Comparison of ENCODE assay signal across 8 cellular contexts in the genomic region with DNA sequence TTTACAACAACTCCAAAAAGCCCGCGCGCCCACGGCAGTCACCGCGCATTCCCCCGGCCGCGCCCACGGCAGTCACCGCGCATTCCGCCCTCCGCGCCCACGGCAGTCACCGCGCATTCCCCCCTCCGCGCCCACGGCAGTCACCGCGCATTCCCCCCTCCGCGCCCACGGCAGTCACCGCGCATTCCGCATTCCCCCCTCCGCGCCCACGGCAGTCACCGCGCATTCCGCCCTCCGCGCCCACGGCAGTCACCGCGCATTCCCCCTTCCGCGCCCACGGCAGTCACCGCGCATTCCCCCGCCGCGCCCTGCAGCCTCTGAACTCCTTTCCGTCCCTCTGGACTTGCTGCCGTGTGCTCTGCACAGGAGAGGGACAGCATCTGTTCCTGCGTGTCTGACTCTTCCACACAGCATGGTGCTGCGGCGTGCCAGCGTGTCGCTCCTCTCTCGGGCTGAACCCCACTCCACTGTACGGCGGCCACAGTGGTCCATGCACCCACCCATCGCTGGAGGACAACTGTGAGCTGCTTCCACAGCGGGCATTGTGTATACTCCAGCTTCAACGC. TPM values are rescaled to one million over a fixed set of nuclear protein-coding genes. Genes with fewer than 3 reads are reported as not detected.
DNase-seq lines count a peak whose midpoint lies in the region; ATAC-seq and TF ChIP-seq lines count a peak whose summit lies in the region.
"Not testable (repeated sequence)": the region's sequence is repeated elsewhere in the genome, so short reads cannot be mapped to it uniquely, and the experiment has no call there.

No MANE protein-coding gene starts in this region.

- not testable (repeated sequence) for H3K4me2 ChIP-seq in hepatocyte

- H3K27me3 Mint-ChIP-seq in CD4-positive, alpha-beta T cell; activated naive CD4-positive, alpha-beta T cell treated with anti-CD3 and anti-CD28 coated beads, Interleukin-2, amount 50 U/mL, for 24 hours: not testable (repeated sequence)

- TF ChIP-seq EP300 in transverse colon (IDR thresholded peaks at IDR 0.05; ENCODE audit: low read depth): not testable (repeated sequence)

- not testable (repeated sequence) for H3K9me3 ChIP-seq in CD4-positive, alpha-beta T cell (ENCODE audit: control insufficient read depth, low read length); Peyer's patch; colonic mucosa; hepatocyte (ENCODE audit: low read depth); mucosa of rectum (ENCODE audit: control insufficient read depth in 2 of 2, low read length in 2 of 2); prostate gland; transverse colon

- H3K9ac ChIP-seq in colonic mucosa (ENCODE audit: low read depth in 2 of 2, low read length in 2 of 2) (peak overlapping the region; percentile 61 to 85), mucosa of rectum (ENCODE audit: low read depth in 1 of 2, low read length in 2 of 2) (peak overlapping the region; percentile 38 to 71)

- H3K9me2 ChIP-seq in hepatocyte (replicated peaks; ENCODE audit: insufficient read depth): not testable (repeated sequence)

- in situ Hi-C loops in transverse colon (cut with MboI; ENCODE audit: low pct_ligation_motif_present in 1 of 4, low pct_unique_long_range_greater_than_20kb in 1 of 4, low sequenced_read_pairs in 3 of 4): not testable (repeated sequence)

- CTCF ChIA-PET in CD4-positive, alpha-beta T cell (lab: Charles Lee): interaction anchor here (0.7 to 1.4 kb wide), 2 partner anchors 35 to 66 kb away, joined by 3 to 8 read pairs; a partner anchor contains a TSS

- WGBS in hepatocyte (ENCODE audit: low lambda C conversion rate, missing lambda C conversion rate): 98% methylated on average over 25 of the region's 61 CpGs
- 84% methylated on average over 61 of the region's 61 CpGs for WGBS in prostate gland
- 66 to 79% methylated on average over 28 to 61 of the region's 61 CpGs for WGBS in transverse colon (ENCODE audit: low coverage in 1 of 2), 2 donors

- intact Hi-C loops in CD4-positive, alpha-beta T cell (cut with DNase I, micrococcal nuclease): loop anchor here (1.0 to 5.0 kb wide), 3 partner anchors 36 to 244 kb away; a partner anchor contains a TSS
- intact Hi-C loops in colonic mucosa (cut with DNase I): loop anchor here (2.0 to 5.0 kb wide), 2 partner anchors 36 to 67 kb away; a partner anchor contains a TSS
- intact Hi-C loops in prostate gland (cut with DNase I): loop anchor here (2.0 kb wide), 2 partner anchors 35 to 67 kb away; a partner anchor contains a TSS
- intact Hi-C loops in transverse colon (cut with DNase I; ENCODE audit: low total_unique reads): not testable (repeated sequence)

- H4K20me1 ChIP-seq in hepatocyte (ENCODE audit: insufficient read depth, poor library complexity, severe bottlenecking): peaks cover 70% of the 10 kb centered on the region

- DNase-seq in CD4-positive, alpha-beta T cell; Peyer's patch; colonic mucosa; hepatocyte (ENCODE audit: low spot score); prostate gland (ENCODE audit: low spot score); transverse colon: not testable (repeated sequence)

- H3K27ac ChIP-seq in CD4-positive, alpha-beta T cell (ENCODE audit: low read depth, low read length): not testable (repeated sequence)
- H3K27ac ChIP-seq in Peyer's patch: peak overlapping the region in 3 of 4 donors; percentile 33 to 66 (median 46)
- H3K27ac ChIP-seq in colonic mucosa: peak overlapping the region; percentile 75
- peak overlapping the region; percentile 70 for H3K27ac ChIP-seq in hepatocyte
- H3K27ac ChIP-seq in mucosa of rectum (ENCODE audit: low read depth in 2 of 2, low read length in 2 of 2): peak overlapping the region; percentile 83 to 88
- peak overlapping the region; percentile 77 to 83 for H3K27ac ChIP-seq in prostate gland
- peak overlapping the region; percentile 84 to 92 (median 90) for H3K27ac ChIP-seq in transverse colon

- H3K27me3 ChIP-seq in CD4-positive, alpha-beta T cell (ENCODE audit: control insufficient read depth, insufficient read depth, low read length); Peyer's patch; colonic mucosa; hepatocyte; mucosa of rectum (ENCODE audit: control insufficient read depth in 2 of 2, insufficient read depth in 2 of 2, low read length in 2 of 2); prostate gland (replicated peaks; ENCODE audit: insufficient read depth); transverse colon: not testable (repeated sequence)

- POLR2A ChIA-PET in CD4-positive, alpha-beta T cell (lab: Charles Lee): not testable (repeated sequence)

- H3K36me3 Mint-ChIP-seq in CD4-positive, alpha-beta T cell (ENCODE audit: low read depth): peaks cover 17% of the 10 kb centered on the region
- H3K36me3 Mint-ChIP-seq in activated naive CD4-positive, alpha-beta T cell treated with anti-CD3 and anti-CD28 coated beads, Interleukin-2, amount 50 U/mL, for 24 hours: not testable (repeated sequence)

- peaks cover 89% of the 10 kb centered on the region for H3K79me2 ChIP-seq in hepatocyte

- H2AFZ ChIP-seq in hepatocyte: not testable (repeated sequence)

- not testable (repeated sequence) for TF ChIP-seq CTCF in CD4-positive, alpha-beta T cell (IDR thresholded peaks at IDR 0.05); Peyer's patch (IDR thresholded peaks at IDR 0.05); colonic mucosa (IDR thresholded peaks at IDR 0.05); hepatocyte (IDR thresholded peaks at IDR 0.05; ENCODE audit: poor library complexity); prostate gland (IDR thresholded peaks at IDR 0.05); transverse colon (IDR thresholded peaks at IDR 0.05)

- H3K9me3 Mint-ChIP-seq in CD4-positive, alpha-beta T cell; activated naive CD4-positive, alpha-beta T cell treated with anti-CD3 and anti-CD28 coated beads, Interleukin-2, amount 50 U/mL, for 24 hours: not testable (repeated sequence)

- H3K4me3 ChIP-seq in Peyer's patch: peak overlapping the region in 1 of 4 donors; percentile 14
- H3K4me3 ChIP-seq in colonic mucosa: peak overlapping the region; percentile 20
- H3K4me3 ChIP-seq in hepatocyte, prostate gland: not testable (repeated sequence)
- peak overlapping the region; percentile 62 to 71 for H3K4me3 ChIP-seq in mucosa of rectum (ENCODE audit: low read length in 2 of 2)
- H3K4me3 ChIP-seq in transverse colon: peak overlapping the region in 3 of 4 donors; percentile 19 to 37 (median 22)

- TF ChIP-seq POLR2A in Peyer's patch (IDR thresholded peaks at IDR 0.05); prostate gland (IDR thresholded peaks at IDR 0.05); transverse colon (IDR thresholded peaks at IDR 0.05): not testable (repeated sequence)

- peaks cover under 1 to 64% (median 16%) of the 10 kb centered on the region in 4 donors for H3K4me1 ChIP-seq in Peyer's patch
- H3K4me1 ChIP-seq in colonic mucosa: peaks cover 32% of the 10 kb centered on the region
- H3K4me1 ChIP-seq in hepatocyte (ENCODE audit: insufficient read depth): peaks cover 31% of the 10 kb centered on the region
- H3K4me1 ChIP-seq in mucosa of rectum (ENCODE audit: control insufficient read depth in 2 of 2, insufficient read depth in 2 of 2, low read length in 2 of 2): peaks cover 36 to 49% of the 10 kb centered on the region in 2 donors
- peaks cover 25% of the 10 kb centered on the region for H3K4me1 ChIP-seq in prostate gland (replicated peaks)
- H3K4me1 ChIP-seq in transverse colon: peaks cover 46 to 63% (median 56%) of the 10 kb centered on the region in 4 donors

- H3K4me1 Mint-ChIP-seq in CD4-positive, alpha-beta T cell (ENCODE audit: low read depth): peaks cover 42% of the 10 kb centered on the region
- H3K4me1 Mint-ChIP-seq in activated naive CD4-positive, alpha-beta T cell treated with anti-CD3 and anti-CD28 coated beads, Interleukin-2, amount 50 U/mL, for 24 hours: peaks cover 44% of the 10 kb centered on the region

- peak overlapping the region; percentile 68 for H3K27ac Mint-ChIP-seq in CD4-positive, alpha-beta T cell
- peak overlapping the region; percentile 23 for H3K27ac Mint-ChIP-seq in activated naive CD4-positive, alpha-beta T cell treated with anti-CD3 and anti-CD28 coated beads, Interleukin-2, amount 50 U/mL, for 24 hours

- H3K4me3 Mint-ChIP-seq in CD4-positive, alpha-beta T cell: peak overlapping the region; percentile 11
- H3K4me3 Mint-ChIP-seq in activated naive CD4-positive, alpha-beta T cell treated with anti-CD3 and anti-CD28 coated beads, Interleukin-2, amount 50 U/mL, for 24 hours: peak overlapping the region; percentile 59

- not testable (repeated sequence) for ATAC-seq in CD4-positive, alpha-beta T cell (ENCODE audit: poor library complexity)

- peaks cover 0 to 27% (median 0%) of the 10 kb centered on the region in 3 donors for H3K36me3 ChIP-seq in Peyer's patch
- H3K36me3 ChIP-seq in colonic mucosa; hepatocyte (replicated peaks; ENCODE audit: insufficient read depth, low read depth); mucosa of rectum (ENCODE audit: control insufficient read depth in 2 of 2, insufficient read depth in 2 of 2, low read length in 2 of 2); prostate gland: not testable (repeated sequence)
- H3K36me3 ChIP-seq in transverse colon: peaks cover 0 to 14% (median 4%) of the 10 kb centered on the region in 4 donors

RNA-seq across cellular contexts. Expression of a gene that starts 15.2 kb away (rescaled TPM):
- total RNA-seq in CD4-positive, alpha-beta T cell: 10 to 100 TPM; 11.4 to 11.5 TPM
- 10 to 100 TPM; 19.0 to 42.1 (median 26.9) TPM for total RNA-seq in Peyer's patch
- 10 to 100 TPM; 52.1 to 69.2 TPM for total RNA-seq in colonic mucosa
- total RNA-seq in hepatocyte: 14.5 and 23.5 TPM in 2 replicates
- 24.9 and 27.2 TPM in 2 replicates for polyA plus RNA-seq in hepatocyte
- total RNA-seq in prostate gland: 10 to 100 TPM; 28.2 to 47.5 TPM
- 10 to 100 TPM; 24.9 to 53.1 (median 27.4) TPM for total RNA-seq in transverse colon

RNA-seq across cellular contexts. Expression of a gene that starts 35.2 kb away (rescaled TPM):
- total RNA-seq in CD4-positive, alpha-beta T cell: 10 to 100 TPM; 13.5 TPM
- total RNA-seq in Peyer's patch: 10 to 100 TPM; 22.1 to 49.9 (median 33.2) TPM
- total RNA-seq in colonic mucosa: 10 to 100 TPM; 20.5 to 50.9 TPM
- total RNA-seq in hepatocyte: 38.3 and 46.6 TPM in 2 replicates
- 60.2 and 74.3 TPM in 2 replicates for polyA plus RNA-seq in hepatocyte
- total RNA-seq in prostate gland: 100 to 1,000 TPM in 1 of 2 donors, 10 to 100 TPM in 1; 62.0 to 105 TPM
- total RNA-seq in transverse colon: 100 to 1,000 TPM in 1 of 4 donors, 10 to 100 TPM in 3; 20.7 to 148 (median 39.2) TPM
